In genomic region chr1:78722521-78722920, GRCh38 we compare ENCODE assay signal across 18 cellular contexts.
A peak's percentile ranks its signal among the peaks of the same experiment; 100 is the strongest.
DNase-seq lines count a peak whose midpoint lies in the region; ATAC-seq and TF ChIP-seq lines count a peak whose summit lies in the region.
"Had no signal": no experiment of that assay in that cellular context is flagged by ENCODE, and none has a peak within 500 bp of the region (broad histone marks: within the 10 kb centered on the region; RNA-seq: fewer than 3 reads in every experiment).

No MANE protein-coding gene starts in this region.

- no peak overlapping the region for H3K4me3 ChIP-seq in osteoblast (ENCODE audit: insufficient read depth, low read length)

- ATAC-seq in HG03457 (IDR thresholded peaks at IDR 0.05; ENCODE audit: unreplicated experiment): no peak
- no peak for ATAC-seq in GM19395 (IDR thresholded peaks at IDR 0.05; ENCODE audit: unreplicated experiment)

- peak; percentile 67 for DNase-seq in EL
- DNase-seq in LHCN-M2 (ENCODE audit: low read depth): peak; percentile 39
- DNase-seq in chondrocyte (ENCODE audit: low spot score): no peak
- peak; percentile 41 for DNase-seq in osteoblast (ENCODE audit: insufficient read length, low spot score, missing footprints)
- DNase-seq in HK-2 (ENCODE audit: unreplicated experiment): no peak
- no peak for DNase-seq in NCI-H345 treated with DMSO at 0.1 percent for 48 hours (lab: John Stamatoyannopoulos, UW; ENCODE audit: unreplicated experiment)
- DNase-seq: CD4-positive, alpha-beta memory T cell; DMS79; GDM1; H7; Kasumi-1; NCI-H187 treated with DMSO at 0.1 percent for 48 hours; NCI-H345; NCI-H526 treated with DMSO at 0.1 percent for 48 hours; SHP77 had no signal

- H3K9me3 Mint-ChIP-seq in chondrocyte (ENCODE audit: low read depth): peaks cover 12% of the 10 kb centered on the region
- H3K9me3 Mint-ChIP-seq: CD4-positive, alpha-beta memory T cell had no signal

- peak overlapping the region; percentile 2 for H2AFZ ChIP-seq in osteoblast (ENCODE audit: low read length)

- no peaks in the 10 kb centered on the region for H4K20me1 ChIP-seq in osteoblast (ENCODE audit: insufficient read depth, low read length)

- no peaks in the 10 kb centered on the region for H3K36me3 ChIP-seq in osteoblast (ENCODE audit: insufficient read depth, low read length)

- H3K27me3 ChIP-seq in osteoblast (ENCODE audit: insufficient read depth, low read length): no peaks in the 10 kb centered on the region

- H3K4me3 Mint-ChIP-seq in chondrocyte (ENCODE audit: unreplicated experiment): no peak overlapping the region
- H3K4me3 Mint-ChIP-seq: CD4-positive, alpha-beta memory T cell; IgD-negative memory B cell had no signal

- peak overlapping the region; percentile 21 for H3K4me2 ChIP-seq in osteoblast (ENCODE audit: insufficient read depth, low read length)

- no peaks in the 10 kb centered on the region for H3K27me3 Mint-ChIP-seq in chondrocyte (ENCODE audit: low read depth)
- H3K27me3 Mint-ChIP-seq: IgD-negative memory B cell had no signal

- H3K27ac Mint-ChIP-seq in chondrocyte (ENCODE audit: unreplicated experiment): peak overlapping the region; percentile 45
- H3K27ac Mint-ChIP-seq: CD4-positive, alpha-beta memory T cell; IgD-negative memory B cell had no signal

- peaks cover 45% of the 10 kb centered on the region for H3K4me1 Mint-ChIP-seq in chondrocyte (ENCODE audit: low read depth)
- H3K4me1 Mint-ChIP-seq: CD4-positive, alpha-beta memory T cell; IgD-negative memory B cell had no signal

- no peaks in the 10 kb centered on the region for H3K79me2 ChIP-seq in osteoblast (ENCODE audit: insufficient read depth, low read length)

- H3K4me1 ChIP-seq in osteoblast (ENCODE audit: insufficient read depth, low read length): peaks cover 30% of the 10 kb centered on the region

- TF ChIP-seq CTCF in chondrocyte (IDR thresholded peaks at IDR 0.05) (no peak), osteoblast (IDR thresholded peaks at IDR 0.05; ENCODE audit: extremely low read depth, low read depth, low read length) (no peak)

- no peaks in the 10 kb centered on the region for H3K9me3 ChIP-seq in osteoblast (ENCODE audit: low read depth, low read length)

- peak overlapping the region; percentile 86 for H3K27ac ChIP-seq in osteoblast (ENCODE audit: low read depth, low read length)

- H3K36me3 Mint-ChIP-seq in chondrocyte (ENCODE audit: low read depth): no peaks in the 10 kb centered on the region
- H3K36me3 Mint-ChIP-seq: CD4-positive, alpha-beta memory T cell; IgD-negative memory B cell had no signal

Comparison
In these comparisons a context has a peak if more than half of its experiments do, and no peak if none do; other contexts are left out.
1. DNase-seq: peak in EL (single experiment), LHCN-M2 (single experiment) and osteoblast (single experiment); none in chondrocyte (single experiment), HK-2 (single experiment) and NCI-H345 treated with DMSO at 0.1 percent for 48 hours (single experiment).